Comparison of ENCODE assay signal across 22 cellular contexts in the genomic region with DNA sequence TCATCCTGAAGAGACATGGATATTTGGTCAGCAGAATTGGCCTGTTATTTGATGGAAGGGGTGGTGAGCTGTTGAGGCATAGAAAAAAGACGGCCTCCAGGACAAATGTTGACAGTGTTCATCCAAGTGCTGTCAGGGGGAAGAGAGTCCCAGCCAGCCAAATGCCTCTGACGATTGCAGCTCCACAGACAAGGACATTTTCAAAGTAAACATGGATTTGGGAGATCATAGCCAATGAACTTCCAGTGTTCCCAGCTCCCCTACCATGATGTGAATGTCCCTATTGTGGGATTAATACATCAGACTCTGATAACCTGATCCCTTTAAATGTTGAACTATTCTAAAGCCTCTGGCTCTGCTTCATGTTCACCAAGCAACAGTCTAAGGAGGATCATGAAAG.
"Had no signal": no experiment of that assay in that cellular context is flagged by ENCODE, and none has a peak within 500 bp of the region (broad histone marks: within the 10 kb centered on the region; RNA-seq: fewer than 3 reads in every experiment).

No MANE protein-coding gene starts in this region.

- DNase-seq: activated B cell treated with CpG ODN at 0.5 μM for 24 hours; activated CD4-positive, alpha-beta T cell treated with anti-CD3 and anti-CD28 coated beads for 36 hours; activated CD4-positive, alpha-beta T cell treated with anti-CD3 and anti-CD28 coated beads, Interleukin-2, amount 50 U/mL, for 48 hours; activated CD8-positive, alpha-beta memory T cell treated with anti-CD3 and anti-CD28 coated beads, Interleukin-2, amount 50 U/mL, for 48 hours; activated naive CD4-positive, alpha-beta T cell treated with Interleukin-2 at 50 U/mL for 16 hours; activated naive CD8-positive, alpha-beta T cell treated with anti-CD3 and anti-CD28 coated beads for 36 hours; activated T-cell treated with anti-CD3 and anti-CD28 coated beads, Interleukin-2, amount 50 U/mL, for 4 hours; head of caudate nucleus; stimulated activated CD4-positive, alpha-beta T cell treated with anti-CD3 and anti-CD28 coated beads, Interleukin-1b, Interleukin-23, amount 100 ng/mL, for 48 hours; T1000; testis had no signal

- H3K4me1 ChIP-seq: gastroesophageal sphincter, prostate gland, testis had no signal

- H3K4me3 Mint-ChIP-seq: activated B cell treated with CpG ODN at 0.5 μM for 24 hours; activated CD4-positive, alpha-beta T cell treated with anti-CD3 and anti-CD28 coated beads for 36 hours; activated naive CD8-positive, alpha-beta T cell treated with anti-CD3 and anti-CD28 coated beads for 36 hours; activated T-cell treated with anti-CD3 and anti-CD28 coated beads, Interleukin-2, amount 50 U/mL, for 4 hours; central memory CD8-positive, alpha-beta T cell; memory B cell; natural killer cell treated with Interleukin-12 subunit alpha and Interleukin-12 subunit beta and Interleukin-15 and Interleukin-18, amount 100 ng/mL, for 72 hours; stimulated activated memory B cell treated with anti-CD40 and anti-IgM and Interleukin-4, amounts not matched to agents 10 μg/mL and 1 μg/mL and 100 μg/mL, for 72 hours; T-helper 1 cell treated with Interleukin-12 subunit alpha and Interleukin-12 subunit beta and Interleukin-4 antibody, amounts not matched to agents 30 μg/mL and 1 μg/mL, for 36 hours; type B pancreatic cell had no signal

- H3K4me1 Mint-ChIP-seq: memory B cell; stimulated activated memory B cell treated with anti-CD40 and anti-IgM and Interleukin-4, amounts not matched to agents 10 μg/mL and 1 μg/mL and 100 μg/mL, for 72 hours had no signal

- H3K27me3 ChIP-seq: gastroesophageal sphincter, testis had no signal

- H3K27ac ChIP-seq: coronary artery, gastroesophageal sphincter, prostate gland, skin epidermis, testis had no signal

- H3K36me3 ChIP-seq: gastroesophageal sphincter, prostate gland had no signal

- H3K9me3 ChIP-seq: gastroesophageal sphincter, prostate gland, testis had no signal

- H3K27ac Mint-ChIP-seq: activated B cell treated with CpG ODN at 0.5 μM for 24 hours; activated CD4-positive, alpha-beta T cell treated with anti-CD3 and anti-CD28 coated beads for 36 hours; activated naive CD8-positive, alpha-beta T cell treated with anti-CD3 and anti-CD28 coated beads for 36 hours; activated T-helper 2 cell treated with anti-CD3 and anti-CD28 coated beads, Interferon-gamma antibody, Interleukin-2, Interleukin-4, amounts not matched to agents 10 μg/mL and 5 μg/mL and 100 μg/mL, durations not matched to agents 14 hours and 24 hours and 36 hours; memory B cell; stimulated activated memory B cell treated with anti-CD40 and anti-IgM and Interleukin-4, amounts not matched to agents 10 μg/mL and 1 μg/mL and 100 μg/mL, for 72 hours; T-helper 1 cell treated with Interleukin-12 subunit alpha and Interleukin-12 subunit beta and Interleukin-4 antibody, amounts not matched to agents 30 μg/mL and 1 μg/mL, for 36 hours; type B pancreatic cell had no signal

- H3K4me3 ChIP-seq: coronary artery, gastroesophageal sphincter, prostate gland, skin epidermis, testis had no signal

- ATAC-seq: activated CD4-positive, alpha-beta T cell treated with anti-CD3 and anti-CD28 coated beads for 36 hours; activated T-cell treated with anti-CD3 and anti-CD28 coated beads, Interleukin-2, amount 50 U/mL, for 4 hours; gastroesophageal sphincter; natural killer cell treated with Interleukin-12 subunit alpha and Interleukin-12 subunit beta and Interleukin-15 and Interleukin-18, amount 100 ng/mL, for 72 hours; stimulated activated memory B cell treated with anti-CD40 and anti-IgM and Interleukin-4, amounts not matched to agents 10 μg/mL and 1 μg/mL and 100 μg/mL, for 72 hours had no signal

- H3K27me3 Mint-ChIP-seq: activated CD4-positive, alpha-beta T cell treated with anti-CD3 and anti-CD28 coated beads for 36 hours; activated naive CD8-positive, alpha-beta T cell treated with anti-CD3 and anti-CD28 coated beads for 36 hours; central memory CD8-positive, alpha-beta T cell; natural killer cell treated with Interleukin-12 subunit alpha and Interleukin-12 subunit beta and Interleukin-15 and Interleukin-18, amount 100 ng/mL, for 72 hours; type B pancreatic cell had no signal

- H3K9me3 Mint-ChIP-seq: activated B cell treated with CpG ODN at 0.5 μM for 24 hours; activated T-cell treated with anti-CD3 and anti-CD28 coated beads, Interleukin-2, amount 50 U/mL, for 4 hours; activated T-helper 2 cell treated with anti-CD3 and anti-CD28 coated beads, Interferon-gamma antibody, Interleukin-2, Interleukin-4, amounts not matched to agents 10 μg/mL and 5 μg/mL and 100 μg/mL, durations not matched to agents 14 hours and 24 hours and 36 hours; central memory CD8-positive, alpha-beta T cell; memory B cell; natural killer cell treated with Interleukin-12 subunit alpha and Interleukin-12 subunit beta and Interleukin-15 and Interleukin-18, amount 100 ng/mL, for 72 hours; stimulated activated memory B cell treated with anti-CD40 and anti-IgM and Interleukin-4, amounts not matched to agents 10 μg/mL and 1 μg/mL and 100 μg/mL, for 72 hours; type B pancreatic cell had no signal
